Comparison of ENCODE assay signal across 8 cellular contexts in genomic region chr1:68174173-68175113, GRCh38. TPM values are rescaled to one million over a fixed set of nuclear protein-coding genes. Genes with fewer than 3 reads are reported as not detected.
A peak's percentile ranks its signal among the peaks of the same experiment; 100 is the strongest.
DNase-seq lines count a peak whose midpoint lies in the region; ATAC-seq and TF ChIP-seq lines count a peak whose summit lies in the region.

No MANE protein-coding gene starts in this region.

- H3K27me3 Mint-ChIP-seq in endothelial cell (ENCODE audit: unreplicated experiment) (peaks cover 7% of the 10 kb centered on the region), nephron (ENCODE audit: low read depth) (peaks cover 4% of the 10 kb centered on the region)

- DNase-seq in AG20443 (ENCODE audit: low spot score) (peak; percentile 88), NCI-H69 (lab: John Stamatoyannopoulos, UW) (peak; percentile 38), endothelial cell (ENCODE audit: low spot score) (no peak), cerebellum (ENCODE audit: low spot score) (no peak)
- DNase-seq in stimulated activated naive CD4-positive, alpha-beta T cell treated with Interleukin-2 at 50 U/mL for 16 hours (lab: John Stamatoyannopoulos, UW), result no peak

- ATAC-seq in GM18907 (IDR thresholded peaks at IDR 0.05; ENCODE audit: unreplicated experiment), result no peak
- no peak for ATAC-seq in HG02642 (IDR thresholded peaks at IDR 0.05; ENCODE audit: poor library complexity, unreplicated experiment)

- H3K4me3 Mint-ChIP-seq in endothelial cell (ENCODE audit: unreplicated experiment) (no peak overlapping the region), nephron (peak overlapping the region; percentile 38 to 67 (median 47))

- H3K27ac Mint-ChIP-seq in endothelial cell (ENCODE audit: unreplicated experiment), result peak overlapping the region; percentile 58
- H3K27ac Mint-ChIP-seq in nephron, result peak overlapping the region; percentile 82 to 95 (median 94)

- TF ChIP-seq CTCF in endothelial cell (IDR thresholded peaks at IDR 0.05; ENCODE audit: unreplicated experiment), result no peak
- TF ChIP-seq CTCF in nephron (IDR thresholded peaks at IDR 0.05; ENCODE audit: unreplicated experiment in 3 of 3), result no peak

- H3K9me3 Mint-ChIP-seq in endothelial cell (ENCODE audit: unreplicated experiment), result no peaks in the 10 kb centered on the region
- no peaks in the 10 kb centered on the region for H3K9me3 Mint-ChIP-seq in nephron

- H3K4me1 Mint-ChIP-seq in endothelial cell (ENCODE audit: unreplicated experiment) (peaks cover 29% of the 10 kb centered on the region), nephron (peaks cover 66% of the 10 kb centered on the region)

- H3K36me3 Mint-ChIP-seq in endothelial cell (ENCODE audit: low read depth, unreplicated experiment) (no peaks in the 10 kb centered on the region), nephron (ENCODE audit: low read depth) (peaks cover 26% of the 10 kb centered on the region)

RNA-seq across cellular contexts. Expression of gene WLS, which starts 57.9 kb away (rescaled TPM):
- 99.6 TPM for total RNA-seq in endothelial cell (ENCODE audit: unreplicated experiment)
- 52.9 TPM for total RNA-seq in cerebellum

Comparison
In these comparisons a context has a peak if more than half of its experiments do, and no peak if none do; other contexts are left out.
1. DNase-seq: peak in AG20443 (single experiment) and NCI-H69 (single experiment); none in endothelial cell (single experiment), stimulated activated naive CD4-positive, alpha-beta T cell treated with Interleukin-2 at 50 U/mL for 16 hours (single experiment) and cerebellum (single experiment).